14 cellular contexts compared by ENCODE assay signal in genomic region chr5:157204765-157205164, GRCh38. TPM values are rescaled to one million over a fixed set of nuclear protein-coding genes. Genes with fewer than 3 reads are reported as not detected.
A peak's percentile ranks its signal among the peaks of the same experiment; 100 is the strongest.
DNase-seq lines count a peak whose midpoint lies in the region; ATAC-seq and TF ChIP-seq lines count a peak whose summit lies in the region.
"Had no signal": no experiment of that assay in that cellular context is flagged by ENCODE, and none has a peak within 500 bp of the region (broad histone marks: within the 10 kb centered on the region; RNA-seq: fewer than 3 reads in every experiment).

No MANE protein-coding gene starts in this region.

- H3K9me3 ChIP-seq in CD4-positive, alpha-beta T cell (ENCODE audit: control insufficient read depth, low read length): no peaks in the 10 kb centered on the region
- H3K9me3 ChIP-seq in tibial artery: no peaks in the 10 kb centered on the region

- H3K27me3 ChIP-seq in CD4-positive, alpha-beta T cell (ENCODE audit: control insufficient read depth, insufficient read depth, low read length): no peaks in the 10 kb centered on the region
- H3K27me3 ChIP-seq in GM23338 (ENCODE audit: insufficient read depth) (no peaks in the 10 kb centered on the region), tibial artery (peaks cover 0 to 4% of the 10 kb centered on the region in 2 donors)

- H3K27ac Mint-ChIP-seq in CD4-positive, alpha-beta T cell: peak overlapping the region; percentile 96
- H3K27ac Mint-ChIP-seq in GM23338 (no peak overlapping the region), T-cell (peak overlapping the region; percentile 93 to 94)
- H3K27ac Mint-ChIP-seq in central memory CD8-positive, alpha-beta T cell (ENCODE audit: low read depth): peak overlapping the region; percentile 53
- H3K27ac Mint-ChIP-seq: brain, CD14-positive monocyte had no signal

- H3K27me3 Mint-ChIP-seq in CD4-positive, alpha-beta T cell: no peaks in the 10 kb centered on the region
- H3K27me3 Mint-ChIP-seq in GM23338 (ENCODE audit: insufficient read depth, low read depth, poor library complexity) (no peaks in the 10 kb centered on the region), T-cell (no peaks in the 10 kb centered on the region)
- no peaks in the 10 kb centered on the region for H3K27me3 Mint-ChIP-seq in central memory CD8-positive, alpha-beta T cell

- H3K9me2 ChIP-seq in GM23338 (ENCODE audit: insufficient read depth): no peaks in the 10 kb centered on the region

- no peaks in the 10 kb centered on the region for H4K20me1 ChIP-seq in GM23338 (replicated peaks; ENCODE audit: insufficient read depth)

- H2AFZ ChIP-seq in GM23338: 0 out of 2 replicates have a peak overlapping the region, but pooled peaks have one; percentile 2

- H3K4me1 ChIP-seq in GM23338 (ENCODE audit: insufficient read depth) (no peaks in the 10 kb centered on the region), tibial artery (no peaks in the 10 kb centered on the region)

- H3K4me1 Mint-ChIP-seq in CD4-positive, alpha-beta T cell (ENCODE audit: low read depth): peaks cover 92% of the 10 kb centered on the region
- H3K4me1 Mint-ChIP-seq in GM23338 (no peaks in the 10 kb centered on the region), T-cell (peaks cover 83 to 90% (median 89%) of the 10 kb centered on the region in 3 donors)
- peaks cover 70% of the 10 kb centered on the region for H3K4me1 Mint-ChIP-seq in central memory CD8-positive, alpha-beta T cell
- H3K4me1 Mint-ChIP-seq: brain had no signal

- CTCF ChIA-PET in CD4-positive, alpha-beta T cell (lab: Charles Lee): interaction anchor here (1.0 to 1.9 kb wide), 3 partner anchors 9 to 33 kb away, joined by 3 to 5 read pairs (median 4); no protein-coding TSS in a partner anchor
- CTCF ChIA-PET in T-cell (lab: Charles Lee): interaction anchor here in 1 of 2 donors (0.7 to 2.0 kb wide), 3 partner anchors 23 to 99 kb away, joined by 3 to 5 read pairs (median 5); partner anchors contain the start of gene MED7

- in situ Hi-C loops in GM13977 (cut with MboI; ENCODE audit: low pct_unique_long_range_greater_than_20kb, low sequenced_read_pairs, unreplicated experiment): no loop called here

- no peak overlapping the region for H3K4me3 ChIP-seq in GM23338
- no peak overlapping the region for H3K4me3 ChIP-seq in tibial artery

- H3K9me3 Mint-ChIP-seq in CD4-positive, alpha-beta T cell: peaks cover 6% of the 10 kb centered on the region
- H3K9me3 Mint-ChIP-seq in GM23338 (no peaks in the 10 kb centered on the region), T-cell (peaks cover 0 to 7% (median 3%) of the 10 kb centered on the region in 3 donors)
- no peaks in the 10 kb centered on the region for H3K9me3 Mint-ChIP-seq in central memory CD8-positive, alpha-beta T cell
- H3K9me3 Mint-ChIP-seq: brain had no signal

- peak; percentile 56 for ATAC-seq in CD4-positive, alpha-beta T cell (ENCODE audit: poor library complexity)
- ATAC-seq in GM23338: no peak
- peak; percentile 32 to 69 (median 46) for ATAC-seq in T-cell (replicated peaks in 1 of 4)
- peak; percentile 16 for ATAC-seq in central memory CD8-positive, alpha-beta T cell (replicated peaks; ENCODE audit: extremely low read depth, poor library complexity, severe bottlenecking)
- no peak for ATAC-seq in HG02973 (IDR thresholded peaks at IDR 0.05; ENCODE audit: unreplicated experiment)
- ATAC-seq: right cardiac atrium had no signal

- peaks cover 95% of the 10 kb centered on the region for H3K36me3 Mint-ChIP-seq in CD4-positive, alpha-beta T cell (ENCODE audit: low read depth)
- H3K36me3 Mint-ChIP-seq in GM23338 (ENCODE audit: low read depth) (no peaks in the 10 kb centered on the region), T-cell (peaks cover 68% of the 10 kb centered on the region)
- peaks cover 68% of the 10 kb centered on the region for H3K36me3 Mint-ChIP-seq in central memory CD8-positive, alpha-beta T cell (ENCODE audit: insufficient read depth)
- H3K36me3 Mint-ChIP-seq: brain, CD14-positive monocyte had no signal

- H3K4me2 ChIP-seq in GM23338: no peak overlapping the region

- H3F3A ChIP-seq in GM23338 (replicated peaks; ENCODE audit: low read depth): no peaks in the 10 kb centered on the region

- H3K4me3 Mint-ChIP-seq in CD4-positive, alpha-beta T cell: peak overlapping the region; percentile 72
- no peak overlapping the region for H3K4me3 Mint-ChIP-seq in GM23338
- peak overlapping the region; percentile 24 to 65 (median 62) for H3K4me3 Mint-ChIP-seq in T-cell
- H3K4me3 Mint-ChIP-seq in central memory CD8-positive, alpha-beta T cell: no peak overlapping the region
- H3K4me3 Mint-ChIP-seq: brain, CD14-positive monocyte had no signal

- DNase-seq in CD4-positive, alpha-beta T cell: no peak
- DNase-seq in GM23338 (ENCODE audit: low spot score) (no peak), T-cell (peak in 9 of 34 experiments; percentile 17 to 57 (median 40)), GM13977 (ENCODE audit: low spot score) (no peak), tibial artery (no peak)
- no peak for DNase-seq in central memory CD8-positive, alpha-beta T cell (ENCODE audit: low spot score in 2 of 2)
- DNase-seq: effector CD4-positive, alpha-beta T cell; mammary epithelial cell; NCI-H1417 treated with DMSO at 0.1 percent for 48 hours; right cardiac atrium had no signal

- no peak for TF ChIP-seq CTCF in CD4-positive, alpha-beta T cell (IDR thresholded peaks at IDR 0.05)
- TF ChIP-seq CTCF in GM23338 (conservative IDR thresholded peaks at IDR 0.05; ENCODE audit: low read depth in 2 of 2) (no peak), GM13977 (IDR thresholded peaks at IDR 0.05; ENCODE audit: extremely low read depth, insufficient read depth, missing control alignments) (no peak), tibial artery (IDR thresholded peaks at IDR 0.05) (no peak)

- POLR2A ChIA-PET in CD4-positive, alpha-beta T cell (lab: Charles Lee): interaction anchor here (0.6 to 8.9 kb wide), 18 partner anchors 12 to 68 kb away, joined by 3 to 193 read pairs (median 8); partner anchors contain the start of genes CYFIP2, ITK and MED7
- POLR2A ChIA-PET in T-cell (lab: Charles Lee): interaction anchor here (0.6 to 1.7 kb wide), 8 partner anchors 11 to 37 kb away, joined by 3 to 7 read pairs (median 4); partner anchors contain the start of gene ITK (in 1 of the 2)

- H3K27ac ChIP-seq in CD4-positive, alpha-beta T cell (ENCODE audit: low read depth, low read length): peak overlapping the region; percentile 83
- H3K27ac ChIP-seq in GM23338 (ENCODE audit: low read depth): no peak overlapping the region
- H3K27ac ChIP-seq in tibial artery: no peak overlapping the region

- H3K79me2 ChIP-seq in GM23338 (replicated peaks; ENCODE audit: insufficient read depth): no peaks in the 10 kb centered on the region

- intact Hi-C loops in CD4-positive, alpha-beta T cell (cut with DNase I, micrococcal nuclease): no loop called here
- intact Hi-C loops in tibial artery (cut with DNase I; ENCODE audit: low total_unique reads): no loop called here

- no peaks in the 10 kb centered on the region for H3K36me3 ChIP-seq in GM23338 (ENCODE audit: insufficient read depth)
- H3K36me3 ChIP-seq in tibial artery: no peaks in the 10 kb centered on the region

TF ChIP-seq in GM23338, 12 proteins besides CTCF, POLR2A, EP300 and RAD21 (continues in another document):
- TF ChIP-seq EZH2 (IDR thresholded peaks at IDR 0.05; ENCODE audit: low read depth, unreplicated experiment) (no peak), EZH2phosphoT487 (IDR thresholded peaks at IDR 0.05; ENCODE audit: unreplicated experiment) (no peak), STAT1 (IDR thresholded peaks at IDR 0.05; ENCODE audit: unreplicated experiment) (no peak), ZNF331 (CRISPR knock-in tag; IDR thresholded peaks at IDR 0.05; ENCODE audit: low read depth) (no peak), NANOG (IDR thresholded peaks at IDR 0.05; ENCODE audit: borderline replicate concordance) (no peak), CREB1 (CRISPR knock-in tag; IDR thresholded peaks at IDR 0.05; ENCODE audit: low read depth) (no peak), POLR2AphosphoS5 (IDR thresholded peaks at IDR 0.05; ENCODE audit: low read depth) (no peak), REST (IDR thresholded peaks at IDR 0.05; ENCODE audit: unreplicated experiment) (no peak), ZNF114 (CRISPR knock-in tag; IDR thresholded peaks at IDR 0.05) (no peak), JUNB (IDR thresholded peaks at IDR 0.05; ENCODE audit: unreplicated experiment) (no peak)

RNA-seq across cellular contexts. Expression of gene ITK, which starts 24.1 kb away (rescaled TPM):
- 100 to 1,000 TPM; 289 to 292 TPM for total RNA-seq in CD4-positive, alpha-beta T cell
- total RNA-seq in GM23338 (2014; rRNA removed; shearing (Covaris generic)): not detected in 2 replicates
- 0.08 TPM in 1 of 2 replicates, not detected in the other for polyA plus RNA-seq in GM23338 (2016; fragmentation: Nextera tagmentation; extraction: Ambion mirVana)
- 100 to 1,000 TPM; 286 to 466 (median 338) TPM for total RNA-seq in T-cell
- total RNA-seq: mammary epithelial cell had no signal
- polyA plus RNA-seq: mammary epithelial cell had no signal

RNA-seq across cellular contexts. Expression of gene GARIN3, which starts 38.7 kb away (rescaled TPM):
- total RNA-seq in CD4-positive, alpha-beta T cell: not detected
- total RNA-seq in GM23338 (2014; rRNA removed; shearing (Covaris generic)): not detected in 2 replicates
- not detected in 2 replicates for polyA plus RNA-seq in GM23338 (2016; fragmentation: Nextera tagmentation; extraction: Ambion mirVana)
- not detected for total RNA-seq in T-cell
- total RNA-seq: mammary epithelial cell, NCI-H460, right cardiac atrium had no signal
- polyA plus RNA-seq: CD14-positive monocyte, mammary epithelial cell, right cardiac atrium had no signal

Comparison
In these comparisons a context has a peak if more than half of its experiments do, and no peak if none do; other contexts are left out.
1. ATAC-seq: peak in CD4-positive, alpha-beta T cell (single experiment), T-cell (4 of 4) and central memory CD8-positive, alpha-beta T cell (single experiment); none in GM23338 (single experiment) and HG02973 (single experiment).
2. H3K4me3 Mint-ChIP-seq: peak in CD4-positive, alpha-beta T cell (single experiment) and T-cell (3 of 3); none in GM23338 (single experiment) and central memory CD8-positive, alpha-beta T cell (single experiment).
3. RNA of gene ITK, which starts 24.1 kb away (total RNA-seq): 286 to 466 TPM in T-cell and 289 to 292 TPM in CD4-positive, alpha-beta T cell; not detected in GM23338; every median in the first group is over 100 times any median in the second.